In genomic region chr7:129830949-129831348, GRCh38 we compare ENCODE assay signal across 11 cellular contexts.
DNase-seq lines count a peak whose midpoint lies in the region; ATAC-seq lines count a peak whose summit lies in the region.
"Had no signal": no experiment of that assay in that cellular context is flagged by ENCODE, and none has a peak within 500 bp of the region (broad histone marks: within the 10 kb centered on the region; RNA-seq: fewer than 3 reads in every experiment).

No MANE protein-coding gene starts in this region.

- DNase-seq in GM23248 (no peak), amniotic epithelial cell (ENCODE audit: low read depth) (peak; percentile 38), left kidney (ENCODE audit: low read depth, low spot score) (peak; percentile 82), NCI-H1694 (lab: John Stamatoyannopoulos, UW) (no peak)
- DNase-seq: Karpas-422; stimulated activated CD4-positive, alpha-beta T cell treated with anti-CD3 and anti-CD28 coated beads, Interleukin-12 subunit alpha, Interleukin-12 subunit beta, amount 100 ng/mL, for 4 hours had no signal

- H3K27me3 ChIP-seq in GM23248 (replicated peaks; ENCODE audit: insufficient read depth) (no peaks in the 10 kb centered on the region), skeletal muscle satellite cell (ENCODE audit: control insufficient read depth, insufficient read depth, low read length) (no peaks in the 10 kb centered on the region)
- H3K27me3 ChIP-seq: BLaER1 had no signal

- WGBS in GM23248 (ENCODE audit: low coverage in 1 of 2, low lambda C conversion rate in 2 of 2, missing lambda C conversion rate in 2 of 2), 2 experiments: 98 to 99% methylated on average over 8 of the region's 8 CpGs

- in situ Hi-C loops in GM23248 (cut with MboI): no loop called here

- H3K4me3 ChIP-seq in GM23248 (no peak overlapping the region), skeletal muscle satellite cell (ENCODE audit: low read length) (no peak overlapping the region)
- H3K4me3 ChIP-seq: BLaER1 had no signal

- no peaks in the 10 kb centered on the region for H3K9me2 ChIP-seq in GM23248 (ENCODE audit: insufficient read depth)

- H3K4me2 ChIP-seq in GM23248 (ENCODE audit: unreplicated experiment) (peak overlapping the region; percentile 82), skeletal muscle satellite cell (ENCODE audit: low read length) (peak overlapping the region; percentile 68)

- H3K9me3 ChIP-seq in GM23248 (ENCODE audit: low read depth): no peaks in the 10 kb centered on the region
- no peaks in the 10 kb centered on the region for H3K9me3 ChIP-seq in skeletal muscle satellite cell (replicated peaks; ENCODE audit: low read length)
- H3K9me3 ChIP-seq: BLaER1 had no signal

- ATAC-seq in HG02938 (IDR thresholded peaks at IDR 0.05; ENCODE audit: unreplicated experiment) (no peak), HG03460 (IDR thresholded peaks at IDR 0.05; ENCODE audit: unreplicated experiment) (no peak), HG02884 (IDR thresholded peaks at IDR 0.05; ENCODE audit: unreplicated experiment) (no peak)

- H3K27ac ChIP-seq in GM23248: peak overlapping the region; percentile 83
- H3K27ac ChIP-seq: BLaER1 had no signal

- H2AFZ ChIP-seq in GM23248: no peak overlapping the region

- peaks cover 24% of the 10 kb centered on the region for H3F3A ChIP-seq in GM23248 (ENCODE audit: insufficient read depth)

- peak overlapping the region; percentile 73 for H3K9ac ChIP-seq in GM23248
- peak overlapping the region; percentile 61 for H3K9ac ChIP-seq in skeletal muscle satellite cell (ENCODE audit: low read depth, low read length)
- H3K9ac ChIP-seq: BLaER1 had no signal

- no peaks in the 10 kb centered on the region for H4K20me1 ChIP-seq in GM23248 (ENCODE audit: insufficient read depth)

- H3K4me1 ChIP-seq in GM23248 (ENCODE audit: insufficient read depth): peaks cover 27% of the 10 kb centered on the region
- peaks cover 37% of the 10 kb centered on the region for H3K4me1 ChIP-seq in skeletal muscle satellite cell (ENCODE audit: control insufficient read depth, insufficient read depth, low read length)

- no peaks in the 10 kb centered on the region for H3K79me2 ChIP-seq in GM23248 (ENCODE audit: insufficient read depth)

- H3K36me3 ChIP-seq in GM23248 (ENCODE audit: low read depth) (peaks cover 16% of the 10 kb centered on the region; the same call in 1 of the 2 replicates), skeletal muscle satellite cell (ENCODE audit: insufficient read depth, low read length) (peaks cover 20% of the 10 kb centered on the region)

Comparison
In these comparisons a context has a peak if more than half of its experiments do, and no peak if none do; other contexts are left out.
1. DNase-seq: peak in amniotic epithelial cell (single experiment) and left kidney (single experiment); none in GM23248 (single experiment) and NCI-H1694 (single experiment).